8 cellular contexts compared by ENCODE assay signal in the genomic region with DNA sequence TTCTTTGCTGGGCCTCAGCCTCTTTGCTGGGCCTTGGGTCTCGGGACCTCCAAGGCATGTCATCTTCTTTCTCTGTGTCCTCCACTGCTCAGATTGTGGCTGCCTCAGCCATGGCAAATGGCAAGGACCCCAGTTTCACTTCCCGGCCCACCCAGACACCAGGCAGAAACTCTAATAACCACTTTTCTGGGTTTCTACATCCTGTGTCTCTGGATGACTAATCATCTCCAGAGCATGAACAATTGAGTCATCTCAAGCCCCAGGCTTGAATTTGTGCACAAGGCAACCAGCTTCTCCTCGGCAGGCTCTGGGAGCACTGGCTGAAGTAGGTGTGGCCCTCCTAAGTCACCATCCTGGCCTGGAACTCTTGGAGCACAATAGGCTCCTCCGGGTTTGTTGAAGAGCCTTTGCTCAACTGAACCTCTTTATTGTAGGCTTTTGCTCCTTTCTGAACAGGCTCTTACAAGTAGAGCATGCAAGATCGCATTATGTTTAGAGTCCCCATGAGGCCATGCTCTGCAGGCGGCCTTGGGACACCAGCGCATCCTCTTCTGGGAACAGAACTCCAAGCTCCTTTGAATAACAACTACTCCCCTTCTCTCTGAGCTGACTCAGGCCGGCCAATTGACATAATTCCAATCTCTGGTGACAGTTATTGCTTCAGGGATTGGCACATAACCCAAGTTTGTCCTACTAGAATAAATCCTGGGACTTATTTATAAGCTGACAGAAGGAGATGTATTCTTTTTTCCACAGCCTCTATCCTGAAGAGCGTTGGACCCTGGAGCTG.
DNase-seq lines count a peak whose midpoint lies in the region; ATAC-seq lines count a peak whose summit lies in the region.

No MANE protein-coding gene starts in this region.

- DNase-seq in CD1c-positive myeloid dendritic cell (ENCODE audit: extremely low spot score) (peak; percentile 61), cerebellar cortex (ENCODE audit: low spot score) (peak; percentile 16), NCI-H1694 treated with DMSO at 0.1 percent for 48 hours (lab: John Stamatoyannopoulos, UW) (no peak)
- no peak for DNase-seq in stimulated activated CD4-positive, alpha-beta T cell treated with anti-CD3 and anti-CD28 coated beads, Interleukin-4, amount 100 ng/mL, for 24 hours
- DNase-seq in activated effector memory CD4-positive, alpha-beta T cell treated with anti-CD3 and anti-CD28 coated beads, Interleukin-2, amount 50 U/mL, for 16 hours, result no peak
- no peak for DNase-seq in activated naive CD4-positive, alpha-beta T cell treated with anti-CD3 and anti-CD28 coated beads, Interleukin-2, amount 50 U/mL, for 16 hours

- peak; percentile 90 for ATAC-seq in GM19452 (IDR thresholded peaks at IDR 0.05; ENCODE audit: unreplicated experiment)
- ATAC-seq in HG03159 (IDR thresholded peaks at IDR 0.05; ENCODE audit: unreplicated experiment), result peak; percentile 79

Comparison
In these comparisons a context has a peak if more than half of its experiments do, and no peak if none do; other contexts are left out.
1. DNase-seq: peak in CD1c-positive myeloid dendritic cell (single experiment) and cerebellar cortex (single experiment); none in stimulated activated CD4-positive, alpha-beta T cell treated with anti-CD3 and anti-CD28 coated beads, Interleukin-4, amount 100 ng/mL, for 24 hours (single experiment), activated effector memory CD4-positive, alpha-beta T cell treated with anti-CD3 and anti-CD28 coated beads, Interleukin-2, amount 50 U/mL, for 16 hours (single experiment), NCI-H1694 treated with DMSO at 0.1 percent for 48 hours (single experiment) and activated naive CD4-positive, alpha-beta T cell treated with anti-CD3 and anti-CD28 coated beads, Interleukin-2, amount 50 U/mL, for 16 hours (single experiment).